17 cellular contexts compared by ENCODE assay signal in genomic region chr4:52914051-52914605, GRCh38. TPM values are rescaled to one million over a fixed set of nuclear protein-coding genes. Genes with fewer than 3 reads are reported as not detected.
DNase-seq lines count a peak whose midpoint lies in the region; ATAC-seq, FAIRE-seq and TF ChIP-seq lines count a peak whose summit lies in the region.
"Had no signal": no experiment of that assay in that cellular context is flagged by ENCODE, and none has a peak within 500 bp of the region (broad histone marks: within the 10 kb centered on the region; RNA-seq: fewer than 3 reads in every experiment).

No MANE protein-coding gene starts in this region.

- TF ChIP-seq CTCF in HFF-Myc (IDR thresholded peaks at IDR 0.05; ENCODE audit: low read depth, low read length, missing control alignments) (no peak), bronchial epithelial cell (IDR thresholded peaks at IDR 0.05; ENCODE audit: insufficient read depth, low read length, severe bottlenecking) (no peak), stomach (IDR thresholded peaks at IDR 0.05) (no peak)

- H3K4me3 ChIP-seq in HFF-Myc (replicated peaks; ENCODE audit: low read depth, low read length) (no peak overlapping the region), bronchial epithelial cell (ENCODE audit: low read depth, low read length) (no peak overlapping the region), stomach (no peak overlapping the region)
- H3K4me3 ChIP-seq: GM12878 had no signal

- 32 to 54% (median 46%) methylated on average over 3 of the region's 3 CpGs for WGBS in stomach, 5 donors

- peak; percentile 64 for ATAC-seq in left colon
- ATAC-seq in HG03342 (IDR thresholded peaks at IDR 0.05; ENCODE audit: unreplicated experiment), result no peak
- ATAC-seq in HG02870 (IDR thresholded peaks at IDR 0.05; ENCODE audit: unreplicated experiment), result no peak
- ATAC-seq in GM19324 (IDR thresholded peaks at IDR 0.05; ENCODE audit: low FRiP score, unreplicated experiment), result no peak
- ATAC-seq: GM12878 had no signal

- peak overlapping the region; percentile 67 to 93 (median 78) for H3K27ac ChIP-seq in stomach

- no peak for TF ChIP-seq POLR2A in stomach (IDR thresholded peaks at IDR 0.05)

- intact Hi-C loops in left colon (cut with DNase I, micrococcal nuclease) (no loop called here), stomach (cut with DNase I; ENCODE audit: low total_unique reads) (no loop called here)

- no peak for TF ChIP-seq EP300 in stomach (IDR thresholded peaks at IDR 0.05)

- no peak for FAIRE-seq in bronchial epithelial cell (lab: Jason Lieb, UNC)
- FAIRE-seq: GM12878 had no signal

- DNase-seq in HFF-Myc (ENCODE audit: extremely low read depth, low read depth), result peak; percentile 32
- DNase-seq in bronchial epithelial cell (ENCODE audit: low read depth), result peak; percentile 33
- DNase-seq in left colon, result no peak
- DNase-seq in stomach, result no peak
- no peak for DNase-seq in NCI-H146 treated with DMSO at 0.1 percent for 48 hours (lab: John Stamatoyannopoulos, UW; ENCODE audit: unreplicated experiment)
- DNase-seq: COR-L47; erythroblast; immature natural killer cell; MM.1S; NCI-H524; nucleus accumbens; SHP77 treated with DMSO at 0.1 percent for 48 hours; stimulated activated naive CD4-positive, alpha-beta T cell had no signal

- H3K9me3 ChIP-seq in stomach, result no peaks in the 10 kb centered on the region

- H3K27me3 ChIP-seq in bronchial epithelial cell (ENCODE audit: control insufficient read depth, insufficient read depth, low read length), result no peaks in the 10 kb centered on the region
- H3K27me3 ChIP-seq in stomach, result no peaks in the 10 kb centered on the region

- no peaks in the 10 kb centered on the region for H3K36me3 ChIP-seq in bronchial epithelial cell (ENCODE audit: control insufficient read depth, insufficient read depth, low read length)
- no peaks in the 10 kb centered on the region for H3K36me3 ChIP-seq in stomach

- peaks cover 0 to 42% (median 33%) of the 10 kb centered on the region in 4 donors for H3K4me1 ChIP-seq in stomach

RNA-seq across cellular contexts. Expression of gene RASL11B, which starts 52.0 kb away (rescaled TPM):
- 0.77 and 1.3 TPM in 2 replicates for total RNA-seq in bronchial epithelial cell
- under 1 TPM in 1 of 2 donors, not detected in 1; 0.17 TPM for total RNA-seq in left colon
- total RNA-seq in stomach, result 1 to 10 TPM in 4 of 5 donors, not detected in 1; 1.2 to 6.4 (median 4.9) TPM
- 1 to 10 TPM in 2 of 3 donors, under 1 TPM in 1; 0.83 to 2.9 (median 1.8) TPM for polyA plus RNA-seq in stomach

Comparison
In these comparisons a context has a peak if more than half of its experiments do, and no peak if none do; other contexts are left out.
1. DNase-seq: peak in HFF-Myc (single experiment) and bronchial epithelial cell (single experiment); none in left colon (0 of 2), stomach (single experiment) and NCI-H146 treated with DMSO at 0.1 percent for 48 hours (single experiment).